Comparison of ENCODE assay signal across 17 cellular contexts in the genomic region with DNA sequence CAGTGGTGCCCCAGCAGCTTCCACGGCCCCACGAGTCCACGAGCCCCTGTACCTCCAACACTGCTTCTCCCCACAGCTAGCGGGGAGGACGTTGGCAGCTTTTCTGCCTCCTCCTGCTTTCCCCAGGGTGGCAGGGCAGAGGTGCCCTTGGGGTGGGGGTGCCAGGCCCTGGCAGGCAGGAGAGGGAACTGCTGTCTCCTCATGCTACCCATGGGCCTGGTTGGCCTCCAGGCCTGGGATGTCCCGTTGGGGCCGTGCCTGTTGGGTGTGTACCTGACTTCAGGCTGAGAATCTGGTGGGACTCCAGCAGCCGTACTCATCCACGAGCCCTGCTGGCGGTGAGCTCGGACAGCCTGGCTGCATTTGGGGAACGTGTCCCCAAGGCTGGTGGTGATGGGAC.
"Had no signal": no experiment of that assay in that cellular context is flagged by ENCODE, and none has a peak within 500 bp of the region (broad histone marks: within the 10 kb centered on the region; RNA-seq: fewer than 3 reads in every experiment).

No MANE protein-coding gene starts in this region.

- H3K27me3 ChIP-seq: cardiac muscle cell, dorsolateral prefrontal cortex, transverse colon had no signal

- H3K4me3 ChIP-seq: cardiac muscle cell, dorsolateral prefrontal cortex, lung, transverse colon had no signal

- H3K27ac Mint-ChIP-seq: activated B cell treated with CpG ODN at 0.5 μM for 24 hours; activated CD4-positive, alpha-beta memory T cell treated with anti-CD3 and anti-CD28 coated beads, Interleukin-2, amount 10 ng/mL, durations not matched to agents 7 days and 5 days; activated CD8-positive, alpha-beta memory T cell treated with anti-CD3 and anti-CD28 coated beads, Interleukin-2, amount 10 ng/mL, durations not matched to agents 7 days and 5 days; activated naive CD8-positive, alpha-beta T cell treated with anti-CD3 and anti-CD28 coated beads for 36 hours; activated T-helper 17 cell treated with anti-CD3 and anti-CD28 coated beads, Interleukin-2, amount 50 U/mL, for 72 hours; mesothelial cell of epicardium; natural killer cell treated with Interleukin-12 subunit alpha and Interleukin-12 subunit beta and Interleukin-15 and Interleukin-18, amount 100 ng/mL, for 72 hours; stimulated activated naive CD8-positive, alpha-beta T cell treated with anti-CD3 and anti-CD28 coated beads, Interleukin-15, Interleukin-2, amounts not matched to agents 100 ng/mL and 50 ng/mL, for 24 hours had no signal

- H3K9me3 ChIP-seq: transverse colon had no signal

- H3K4me1 Mint-ChIP-seq: activated B cell treated with CpG ODN at 0.5 μM for 24 hours; activated CD4-positive, alpha-beta memory T cell treated with anti-CD3 and anti-CD28 coated beads, Interleukin-2, amount 10 ng/mL, durations not matched to agents 7 days and 5 days; activated CD8-positive, alpha-beta memory T cell treated with anti-CD3 and anti-CD28 coated beads, Interleukin-2, amount 10 ng/mL, durations not matched to agents 7 days and 5 days; activated naive CD8-positive, alpha-beta T cell treated with anti-CD3 and anti-CD28 coated beads for 36 hours; activated T-helper 17 cell treated with anti-CD3 and anti-CD28 coated beads, Interleukin-2, amount 50 U/mL, for 72 hours had no signal

- ATAC-seq: activated CD8-positive, alpha-beta memory T cell treated with anti-CD3 and anti-CD28 coated beads, Interleukin-2, amount 10 ng/mL, durations not matched to agents 7 days and 5 days; activated T-helper 17 cell treated with anti-CD3 and anti-CD28 coated beads, Interleukin-2, amount 50 U/mL, for 72 hours; natural killer cell treated with Interleukin-12 subunit alpha and Interleukin-12 subunit beta and Interleukin-15 and Interleukin-18, amount 100 ng/mL, for 72 hours had no signal

- H3K36me3 Mint-ChIP-seq: activated CD8-positive, alpha-beta memory T cell treated with anti-CD3 and anti-CD28 coated beads, Interleukin-2, amount 10 ng/mL, durations not matched to agents 7 days and 5 days; activated naive CD8-positive, alpha-beta T cell treated with anti-CD3 and anti-CD28 coated beads for 36 hours; mesothelial cell of epicardium; natural killer cell treated with Interleukin-12 subunit alpha and Interleukin-12 subunit beta and Interleukin-15 and Interleukin-18, amount 100 ng/mL, for 72 hours had no signal

- H3K27me3 Mint-ChIP-seq: activated B cell treated with CpG ODN at 0.5 μM for 24 hours; activated CD4-positive, alpha-beta memory T cell treated with anti-CD3 and anti-CD28 coated beads, Interleukin-2, amount 10 ng/mL, durations not matched to agents 7 days and 5 days; activated CD8-positive, alpha-beta memory T cell treated with anti-CD3 and anti-CD28 coated beads, Interleukin-2, amount 10 ng/mL, durations not matched to agents 7 days and 5 days; activated naive CD8-positive, alpha-beta T cell treated with anti-CD3 and anti-CD28 coated beads for 36 hours; activated T-helper 17 cell treated with anti-CD3 and anti-CD28 coated beads, Interleukin-2, amount 50 U/mL, for 72 hours; natural killer cell treated with Interleukin-12 subunit alpha and Interleukin-12 subunit beta and Interleukin-15 and Interleukin-18, amount 100 ng/mL, for 72 hours; stimulated activated naive CD8-positive, alpha-beta T cell treated with anti-CD3 and anti-CD28 coated beads, Interleukin-15, Interleukin-2, amounts not matched to agents 100 ng/mL and 50 ng/mL, for 24 hours had no signal

- DNase-seq: activated B cell treated with CpG ODN at 0.5 μM for 24 hours; activated CD4-positive, alpha-beta memory T cell treated with anti-CD3 and anti-CD28 coated beads, Interleukin-2, amount 10 ng/mL, durations not matched to agents 7 days and 5 days; activated CD4-positive, alpha-beta T cell treated with anti-CD3 and anti-CD28 coated beads for 4 hours; activated CD8-positive, alpha-beta memory T cell treated with anti-CD3 and anti-CD28 coated beads, Interleukin-2, amount 10 ng/mL, durations not matched to agents 7 days and 5 days; activated naive CD4-positive, alpha-beta T cell; activated naive CD8-positive, alpha-beta T cell treated with anti-CD3 and anti-CD28 coated beads for 36 hours; activated T-cell treated with anti-CD3 and anti-CD28 coated beads, Interleukin-2, amount 50 U/mL, for 1 hour; amniotic stem cell; dorsolateral prefrontal cortex; foreskin melanocyte; transverse colon had no signal

- H3K36me3 ChIP-seq: cardiac muscle cell, transverse colon had no signal

- H3K4me3 Mint-ChIP-seq: activated B cell treated with CpG ODN at 0.5 μM for 24 hours; activated CD4-positive, alpha-beta memory T cell treated with anti-CD3 and anti-CD28 coated beads, Interleukin-2, amount 10 ng/mL, durations not matched to agents 7 days and 5 days; activated CD8-positive, alpha-beta memory T cell treated with anti-CD3 and anti-CD28 coated beads, Interleukin-2, amount 10 ng/mL, durations not matched to agents 7 days and 5 days; activated naive CD8-positive, alpha-beta T cell treated with anti-CD3 and anti-CD28 coated beads for 36 hours; activated T-helper 17 cell treated with anti-CD3 and anti-CD28 coated beads, Interleukin-2, amount 50 U/mL, for 72 hours; mesothelial cell of epicardium; natural killer cell treated with Interleukin-12 subunit alpha and Interleukin-12 subunit beta and Interleukin-15 and Interleukin-18, amount 100 ng/mL, for 72 hours; stimulated activated naive CD8-positive, alpha-beta T cell treated with anti-CD3 and anti-CD28 coated beads, Interleukin-15, Interleukin-2, amounts not matched to agents 100 ng/mL and 50 ng/mL, for 24 hours had no signal

- H3K9me3 Mint-ChIP-seq: activated B cell treated with CpG ODN at 0.5 μM for 24 hours; activated CD4-positive, alpha-beta memory T cell treated with anti-CD3 and anti-CD28 coated beads, Interleukin-2, amount 10 ng/mL, durations not matched to agents 7 days and 5 days; activated naive CD8-positive, alpha-beta T cell treated with anti-CD3 and anti-CD28 coated beads for 36 hours; activated T-helper 17 cell treated with anti-CD3 and anti-CD28 coated beads, Interleukin-2, amount 50 U/mL, for 72 hours; mesothelial cell of epicardium; natural killer cell treated with Interleukin-12 subunit alpha and Interleukin-12 subunit beta and Interleukin-15 and Interleukin-18, amount 100 ng/mL, for 72 hours; stimulated activated naive CD8-positive, alpha-beta T cell treated with anti-CD3 and anti-CD28 coated beads, Interleukin-15, Interleukin-2, amounts not matched to agents 100 ng/mL and 50 ng/mL, for 24 hours had no signal

- H3K27ac ChIP-seq: cardiac muscle cell, transverse colon had no signal
